Comparison of ENCODE assay signal across 8 cellular contexts in genomic region chr18:31102020-31102684, GRCh38. TPM values are rescaled to one million over a fixed set of nuclear protein-coding genes. Genes with fewer than 3 reads are reported as not detected.
A peak's percentile ranks its signal among the peaks of the same experiment; 100 is the strongest.
DNase-seq lines count a peak whose midpoint lies in the region; TF ChIP-seq lines count a peak whose summit lies in the region.

DSC2 (minus strand) TSS chr18:31102421; CDS start chr18:31101971, 450 bp downstream.

- H3K4me3 Mint-ChIP-seq in activated CD4-positive, alpha-beta memory T cell treated with anti-CD3 and anti-CD28 coated beads, Interleukin-2, amount 10 ng/mL, durations not matched to agents 7 days and 5 days: no peak within 1 kb of the TSS

- H3K27me3 Mint-ChIP-seq in activated CD4-positive, alpha-beta memory T cell treated with anti-CD3 and anti-CD28 coated beads, Interleukin-2, amount 10 ng/mL, durations not matched to agents 7 days and 5 days: peaks cover 13% of the 10 kb centered on the region

- in situ Hi-C loops in astrocyte of the spinal cord (cut with HindIII; ENCODE audit: low sequenced_read_pairs): no loop called here

- POLR2A ChIA-PET in activated CD4-positive, alpha-beta memory T cell treated with anti-CD3 and anti-CD28 coated beads, Interleukin-2, amount 10 ng/mL, durations not matched to agents 7 days and 5 days (lab: Charles Lee): no interaction called here

- H3K36me3 ChIP-seq in HUES48 (ENCODE audit: control insufficient read depth, insufficient read depth, low read length): no peaks in the 10 kb centered on the region
- H3K36me3 ChIP-seq in kidney epithelial cell (ENCODE audit: control insufficient read depth, insufficient read depth, low read length): no peaks in the 10 kb centered on the region
- H3K36me3 ChIP-seq in stomach: no peaks in the 10 kb centered on the region

- no peaks in the 10 kb centered on the region for H3K9me3 ChIP-seq in HUES48 (ENCODE audit: control insufficient read depth, insufficient read depth, low read length)
- H3K9me3 ChIP-seq in stomach: no peaks in the 10 kb centered on the region

- H3K4me1 Mint-ChIP-seq in activated CD4-positive, alpha-beta memory T cell treated with anti-CD3 and anti-CD28 coated beads, Interleukin-2, amount 10 ng/mL, durations not matched to agents 7 days and 5 days: no peaks in the 10 kb centered on the region

- CTCF ChIA-PET in activated CD4-positive, alpha-beta memory T cell treated with anti-CD3 and anti-CD28 coated beads, Interleukin-2, amount 10 ng/mL, durations not matched to agents 7 days and 5 days (lab: Charles Lee): no interaction called here

- H3K36me3 Mint-ChIP-seq in activated CD4-positive, alpha-beta memory T cell treated with anti-CD3 and anti-CD28 coated beads, Interleukin-2, amount 10 ng/mL, durations not matched to agents 7 days and 5 days (ENCODE audit: low read depth): no peaks in the 10 kb centered on the region

- TF ChIP-seq CTCF in astrocyte of the spinal cord (IDR thresholded peaks at IDR 0.05; ENCODE audit: low read depth, low read length) (no peak), kidney epithelial cell (IDR thresholded peaks at IDR 0.05; ENCODE audit: insufficient read depth, low read length, poor library complexity, severe bottlenecking) (no peak), stomach (IDR thresholded peaks at IDR 0.05) (no peak)

- H3K27ac Mint-ChIP-seq in activated CD4-positive, alpha-beta memory T cell treated with anti-CD3 and anti-CD28 coated beads, Interleukin-2, amount 10 ng/mL, durations not matched to agents 7 days and 5 days: no peak within 1 kb of the TSS

- intact Hi-C loops in stomach (cut with DNase I; ENCODE audit: low total_unique reads): no loop called here

- peak within 1 kb of the TSS; percentile 98 for H3K27ac ChIP-seq in HUES48 (ENCODE audit: low read depth, low read length)
- peak within 1 kb of the TSS; percentile 78 to 88 (median 82) for H3K27ac ChIP-seq in stomach

- H3K4me1 ChIP-seq in HUES48 (ENCODE audit: control insufficient read depth, insufficient read depth, low read length) (peaks cover 21% of the 10 kb centered on the region), stomach (peaks cover 5 to 26% (median 17%) of the 10 kb centered on the region in 4 donors)

- no peak for TF ChIP-seq POLR2A in stomach (IDR thresholded peaks at IDR 0.05)

- no peak for TF ChIP-seq EP300 in stomach (IDR thresholded peaks at IDR 0.05)

- no peaks in the 10 kb centered on the region for H3K27me3 ChIP-seq in HUES48 (ENCODE audit: control insufficient read depth, insufficient read depth, low read length)
- H3K27me3 ChIP-seq in kidney epithelial cell (ENCODE audit: control insufficient read depth, insufficient read depth, low read length): no peaks in the 10 kb centered on the region
- peaks cover 0 to 33% (median 0%) of the 10 kb centered on the region in 3 donors for H3K27me3 ChIP-seq in stomach

- H3K9ac ChIP-seq in HUES48 (ENCODE audit: low read depth, low read length): peak within 1 kb of the TSS; percentile 85

- H3K9me3 Mint-ChIP-seq in activated CD4-positive, alpha-beta memory T cell treated with anti-CD3 and anti-CD28 coated beads, Interleukin-2, amount 10 ng/mL, durations not matched to agents 7 days and 5 days: no peaks in the 10 kb centered on the region

- H3K4me3 ChIP-seq in HUES48 (ENCODE audit: low read depth, low read length) (peak within 1 kb of the TSS; percentile 92), astrocyte of the spinal cord (ENCODE audit: low read depth, low read length) (peak within 1 kb of the TSS; percentile 44), kidney epithelial cell (ENCODE audit: low read depth, low read length) (peak within 1 kb of the TSS; percentile 88), stomach (peak within 1 kb of the TSS; percentile 50 to 62 (median 58))

- DNase-seq in astrocyte of the spinal cord (ENCODE audit: low read depth, low spot score): no peak
- DNase-seq in kidney epithelial cell (ENCODE audit: low read depth): no peak
- peak; percentile 61 for DNase-seq in stomach
- DNase-seq in pons (ENCODE audit: low spot score): no peak
- no peak for DNase-seq in stimulated activated CD4-positive, alpha-beta T cell treated with anti-CD3 and anti-CD28 coated beads, Interleukin-4, amount 100 ng/mL, for 4 hours
- no peak for DNase-seq in DMS114 treated with DMSO at 0.1 percent for 48 hours (lab: John Stamatoyannopoulos, UW; ENCODE audit: unreplicated experiment)
- no peak for DNase-seq in activated CD4-positive, alpha-beta memory T cell treated with anti-CD3 and anti-CD28 coated beads, Interleukin-2, amount 10 ng/mL, durations not matched to agents 7 days and 5 days

- 3 to 11% (median 3%) methylated on average over 33 to 44 of the region's 44 CpGs for WGBS in stomach, 5 donors

RNA-seq across cellular contexts. Expression of gene DSC2, which starts in this region (rescaled TPM):
- total RNA-seq in kidney epithelial cell (29.7 and 31.8 TPM in 2 replicates), stomach (10 to 100 TPM in 3 of 5 donors, 1 to 10 TPM in 1, under 1 TPM in 1; 0.58 to 47.0 (median 10.4) TPM)
- polyA plus RNA-seq in stomach: 10 to 100 TPM in 1 of 3 donors, 1 to 10 TPM in 2; 3.2 to 17.0 (median 7.9) TPM
- not detected for total RNA-seq in activated CD4-positive, alpha-beta memory T cell treated with anti-CD3 and anti-CD28 coated beads, Interleukin-2, amount 10 ng/mL, durations not matched to agents 7 days and 5 days
